ENCODE assay signal across 1 cellular context in the genomic region with DNA sequence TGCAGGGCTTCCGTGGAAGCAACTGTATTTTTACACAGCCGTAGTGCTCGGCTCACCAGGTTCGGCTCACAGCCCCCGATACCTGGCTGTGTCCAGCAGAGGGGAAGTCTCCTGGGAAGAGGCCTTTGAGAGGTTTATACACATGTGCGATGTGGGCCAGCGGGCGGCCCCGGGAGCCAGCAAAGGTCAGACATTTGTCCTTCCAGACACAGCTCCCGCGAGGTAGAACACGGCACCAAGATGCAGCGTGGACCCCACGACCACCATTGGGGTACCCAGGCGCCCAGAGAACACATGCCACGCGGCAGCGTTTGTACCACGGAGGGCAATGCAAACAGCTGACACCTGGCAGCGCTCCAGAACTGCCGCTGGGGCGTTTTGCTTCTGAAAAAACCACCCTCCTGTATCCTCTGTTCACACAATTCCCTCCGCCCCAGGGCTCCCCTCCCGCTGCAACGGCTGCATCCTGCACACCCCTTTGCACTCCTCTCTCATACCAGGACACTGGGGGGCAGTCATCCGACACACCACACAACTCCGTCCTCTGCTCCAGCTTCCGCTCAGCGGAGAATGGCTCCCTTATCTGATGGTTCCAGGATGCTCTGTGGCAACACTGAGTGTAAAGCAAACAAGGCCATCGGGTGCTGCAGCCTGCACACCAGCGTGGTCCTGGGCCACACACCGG.
TF ChIP-seq lines count a peak whose summit lies in the region.

No MANE protein-coding gene starts in this region.

TF ChIP-seq in HepG2, 621 proteins besides CTCF, POLR2A, EP300 and RAD21 (continued from another document and continues in another):
- TF ChIP-seq, protein P1, sequence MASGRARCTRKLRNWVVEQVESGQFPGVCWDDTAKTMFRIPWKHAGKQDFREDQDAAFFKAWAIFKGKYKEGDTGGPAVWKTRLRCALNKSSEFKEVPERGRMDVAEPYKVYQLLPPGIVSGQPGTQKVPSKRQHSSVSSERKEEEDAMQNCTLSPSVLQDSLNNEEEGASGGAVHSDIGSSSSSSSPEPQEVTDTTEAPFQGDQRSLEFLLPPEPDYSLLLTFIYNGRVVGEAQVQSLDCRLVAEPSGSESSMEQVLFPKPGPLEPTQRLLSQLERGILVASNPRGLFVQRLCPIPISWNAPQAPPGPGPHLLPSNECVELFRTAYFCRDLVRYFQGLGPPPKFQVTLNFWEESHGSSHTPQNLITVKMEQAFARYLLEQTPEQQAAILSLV (CRISPR knock-in tag; IDR thresholded peaks at IDR 0.05; ENCODE audit: borderline replicate concordance), result 0 out of 2 replicates have a peak, but pooled peaks have one; percentile 82
- peak; percentile 79; the same call in 1 of the 2 replicates for TF ChIP-seq ZBTB39 (CRISPR knock-in tag; IDR thresholded peaks at IDR 0.05)
- TF ChIP-seq, protein P2, sequence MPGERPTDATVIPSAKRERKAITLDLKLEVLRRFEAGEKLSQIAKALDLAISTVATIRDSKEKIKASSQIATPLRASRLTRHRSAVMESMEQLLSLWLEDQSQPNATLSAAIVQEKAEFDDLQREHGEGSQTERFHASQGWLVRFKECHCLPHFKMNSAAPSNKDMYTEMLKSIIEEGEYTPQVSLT (CRISPR knock-in tag; IDR thresholded peaks at IDR 0.05; ENCODE audit: borderline replicate concordance, low read depth), result no peak
- peak; percentile 74 for TF ChIP-seq YEATS4 (CRISPR knock-in tag; IDR thresholded peaks at IDR 0.05; ENCODE audit: borderline replicate concordance)
- TF ChIP-seq ELK4 (CRISPR knock-in tag; IDR thresholded peaks at IDR 0.05; ENCODE audit: borderline replicate concordance), result no peak
- peak; percentile 32; the same call in 1 of the 2 replicates for TF ChIP-seq TCF7 (IDR thresholded peaks at IDR 0.05; ENCODE audit: low read depth)
- TF ChIP-seq MZF1 (CRISPR knock-in tag; IDR thresholded peaks at IDR 0.05; ENCODE audit: borderline replicate concordance), result no peak; the same call in 1 of the 2 replicates
- TF ChIP-seq ZNF563 (CRISPR knock-in tag; IDR thresholded peaks at IDR 0.05), result no peak; the same call in 1 of the 2 replicates
- TF ChIP-seq, protein P3, sequence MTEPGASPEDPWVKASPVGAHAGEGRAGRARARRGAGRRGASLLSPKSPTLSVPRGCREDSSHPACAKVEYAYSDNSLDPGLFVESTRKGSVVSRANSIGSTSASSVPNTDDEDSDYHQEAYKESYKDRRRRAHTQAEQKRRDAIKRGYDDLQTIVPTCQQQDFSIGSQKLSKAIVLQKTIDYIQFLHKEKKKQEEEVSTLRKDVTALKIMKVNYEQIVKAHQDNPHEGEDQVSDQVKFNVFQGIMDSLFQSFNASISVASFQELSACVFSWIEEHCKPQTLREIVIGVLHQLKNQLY (CRISPR knock-in tag; IDR thresholded peaks at IDR 0.05), result peak; percentile 79
- peak; percentile 71; the same call in 1 of the 2 replicates for TF ChIP-seq KDM6A (CRISPR knock-in tag; IDR thresholded peaks at IDR 0.05; ENCODE audit: low read depth)
- no peak for TF ChIP-seq CERS6 (CRISPR knock-in tag; IDR thresholded peaks at IDR 0.05)
- peak; percentile 72 for TF ChIP-seq MIER2 (CRISPR knock-in tag; IDR thresholded peaks at IDR 0.05)
- no peak for TF ChIP-seq ZNF432 (CRISPR knock-in tag; IDR thresholded peaks at IDR 0.05; ENCODE audit: borderline replicate concordance)
- peak; percentile 99 for TF ChIP-seq MED1 (CRISPR knock-in tag; IDR thresholded peaks at IDR 0.05)
- TF ChIP-seq ZNF841 (CRISPR knock-in tag; IDR thresholded peaks at IDR 0.05; ENCODE audit: borderline replicate concordance), result no peak
- TF ChIP-seq ZNF431 (CRISPR knock-in tag; IDR thresholded peaks at IDR 0.05; ENCODE audit: borderline replicate concordance, low read depth), result no peak; the same call in 1 of the 2 replicates
- TF ChIP-seq ZNF136 (CRISPR knock-in tag; IDR thresholded peaks at IDR 0.05; ENCODE audit: low read depth), result no peak
- no peak for TF ChIP-seq ZNF776 (CRISPR knock-in tag; IDR thresholded peaks at IDR 0.05)
- no peak for TF ChIP-seq NR2F2 (IDR thresholded peaks at IDR 0.05; ENCODE audit: borderline replicate concordance, low read depth)
- no peak for TF ChIP-seq ADNP (CRISPR knock-in tag; IDR thresholded peaks at IDR 0.05)
- no peak for TF ChIP-seq SUZ12 (IDR thresholded peaks at IDR 0.05; ENCODE audit: low read depth, low read length)
- TF ChIP-seq, protein P4, sequence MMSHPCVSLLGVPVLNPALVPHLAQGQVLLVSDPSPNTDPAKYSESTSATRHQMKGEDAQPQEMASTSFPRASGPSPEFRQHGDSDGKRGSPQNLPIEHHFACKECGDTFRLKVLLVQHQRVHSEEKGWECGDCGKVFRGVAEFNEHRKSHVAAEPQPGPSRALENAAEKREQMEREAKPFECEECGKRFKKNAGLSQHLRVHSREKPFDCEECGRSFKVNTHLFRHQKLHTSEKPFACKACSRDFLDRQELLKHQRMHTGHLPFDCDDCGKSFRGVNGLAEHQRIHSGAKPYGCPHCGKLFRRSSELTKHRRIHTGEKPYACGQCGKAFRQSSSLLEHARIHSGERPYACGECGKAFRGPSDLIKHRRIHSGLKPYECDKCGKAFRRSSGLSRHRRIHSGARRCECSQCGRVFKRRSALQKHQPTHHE (CRISPR knock-in tag; IDR thresholded peaks at IDR 0.05; ENCODE audit: borderline replicate concordance), result no peak
- peak; percentile 77 for TF ChIP-seq ATF7-NPFF (CRISPR knock-in tag; IDR thresholded peaks at IDR 0.05; ENCODE audit: low read depth)
- TF ChIP-seq MXD4 (CRISPR knock-in tag; IDR thresholded peaks at IDR 0.05), result no peak; the same call in 1 of the 2 replicates
- no peak; the same call in 1 of the 2 replicates for TF ChIP-seq ZNF550 (CRISPR knock-in tag; IDR thresholded peaks at IDR 0.05; ENCODE audit: borderline replicate concordance)
- no peak for TF ChIP-seq ZNF44 (CRISPR knock-in tag; IDR thresholded peaks at IDR 0.05)
- no peak for TF ChIP-seq FLYWCH1 (CRISPR knock-in tag; IDR thresholded peaks at IDR 0.05)
- no peak for TF ChIP-seq PLRG1 (conservative IDR thresholded peaks at IDR 0.05)
- TF ChIP-seq ZSCAN9 (CRISPR knock-in tag; IDR thresholded peaks at IDR 0.05; ENCODE audit: borderline replicate concordance), result peak; percentile 73; the same call in 1 of the 2 replicates
- TF ChIP-seq, protein P5, sequence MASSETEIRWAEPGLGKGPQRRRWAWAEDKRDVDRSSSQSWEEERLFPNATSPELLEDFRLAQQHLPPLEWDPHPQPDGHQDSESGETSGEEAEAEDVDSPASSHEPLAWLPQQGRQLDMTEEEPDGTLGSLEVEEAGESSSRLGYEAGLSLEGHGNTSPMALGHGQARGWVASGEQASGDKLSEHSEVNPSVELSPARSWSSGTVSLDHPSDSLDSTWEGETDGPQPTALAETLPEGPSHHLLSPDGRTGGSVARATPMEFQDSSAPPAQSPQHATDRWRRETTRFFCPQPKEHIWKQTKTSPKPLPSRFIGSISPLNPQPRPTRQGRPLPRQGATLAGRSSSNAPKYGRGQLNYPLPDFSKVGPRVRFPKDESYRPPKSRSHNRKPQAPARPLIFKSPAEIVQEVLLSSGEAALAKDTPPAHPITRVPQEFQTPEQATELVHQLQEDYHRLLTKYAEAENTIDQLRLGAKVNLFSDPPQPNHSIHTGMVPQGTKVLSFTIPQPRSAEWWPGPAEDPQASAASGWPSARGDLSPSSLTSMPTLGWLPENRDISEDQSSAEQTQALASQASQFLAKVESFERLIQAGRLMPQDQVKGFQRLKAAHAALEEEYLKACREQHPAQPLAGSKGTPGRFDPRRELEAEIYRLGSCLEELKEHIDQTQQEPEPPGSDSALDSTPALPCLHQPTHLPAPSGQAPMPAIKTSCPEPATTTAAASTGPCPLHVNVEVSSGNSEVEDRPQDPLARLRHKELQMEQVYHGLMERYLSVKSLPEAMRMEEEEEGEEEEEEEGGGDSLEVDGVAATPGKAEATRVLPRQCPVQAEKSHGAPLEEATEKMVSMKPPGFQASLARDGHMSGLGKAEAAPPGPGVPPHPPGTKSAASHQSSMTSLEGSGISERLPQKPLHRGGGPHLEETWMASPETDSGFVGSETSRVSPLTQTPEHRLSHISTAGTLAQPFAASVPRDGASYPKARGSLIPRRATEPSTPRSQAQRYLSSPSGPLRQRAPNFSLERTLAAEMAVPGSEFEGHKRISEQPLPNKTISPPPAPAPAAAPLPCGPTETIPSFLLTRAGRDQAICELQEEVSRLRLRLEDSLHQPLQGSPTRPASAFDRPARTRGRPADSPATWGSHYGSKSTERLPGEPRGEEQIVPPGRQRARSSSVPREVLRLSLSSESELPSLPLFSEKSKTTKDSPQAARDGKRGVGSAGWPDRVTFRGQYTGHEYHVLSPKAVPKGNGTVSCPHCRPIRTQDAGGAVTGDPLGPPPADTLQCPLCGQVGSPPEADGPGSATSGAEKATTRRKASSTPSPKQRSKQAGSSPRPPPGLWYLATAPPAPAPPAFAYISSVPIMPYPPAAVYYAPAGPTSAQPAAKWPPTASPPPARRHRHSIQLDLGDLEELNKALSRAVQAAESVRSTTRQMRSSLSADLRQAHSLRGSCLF (CRISPR knock-in tag; IDR thresholded peaks at IDR 0.05; ENCODE audit: borderline replicate concordance), result no peak
- no peak for TF ChIP-seq CENPX (CRISPR knock-in tag; IDR thresholded peaks at IDR 0.05)
- no peak; the same call in 1 of the 2 replicates for TF ChIP-seq ZFP90 (CRISPR knock-in tag; IDR thresholded peaks at IDR 0.05; ENCODE audit: borderline replicate concordance)
- peak; percentile 47; the same call in 1 of the 2 replicates for TF ChIP-seq DNMT3B (CRISPR knock-in tag; conservative IDR thresholded peaks at IDR 0.05)
- TF ChIP-seq KLF16 (CRISPR knock-in tag; IDR thresholded peaks at IDR 0.05), result peak in 1 of 2 experiments; percentile 93; a peak in 2 of 4 replicates
- no peak for TF ChIP-seq NFE2L2 (IDR thresholded peaks at IDR 0.05; ENCODE audit: low read length)
- peak; percentile 96 for TF ChIP-seq HOMEZ (CRISPR knock-in tag; IDR thresholded peaks at IDR 0.05; ENCODE audit: low read depth)
- no peak for TF ChIP-seq ZSCAN12 (CRISPR knock-in tag; IDR thresholded peaks at IDR 0.05)
- peak; percentile 51; the same call in 1 of the 2 replicates for TF ChIP-seq BRF2 (CRISPR knock-in tag; IDR thresholded peaks at IDR 0.05)
- TF ChIP-seq NR2C2 (CRISPR knock-in tag; IDR thresholded peaks at IDR 0.05; ENCODE audit: borderline replicate concordance), result no peak; the same call in none of the 2 replicates
- TF ChIP-seq ZSCAN22 (CRISPR knock-in tag; IDR thresholded peaks at IDR 0.05), result 0 out of 2 replicates have a peak, but pooled peaks have one; percentile 31
- 0 out of 2 replicates have a peak, but pooled peaks have one; percentile 21 for TF ChIP-seq ZNF264 (CRISPR knock-in tag; IDR thresholded peaks at IDR 0.05)
- TF ChIP-seq PHF8 (CRISPR knock-in tag; IDR thresholded peaks at IDR 0.05), result peak; percentile 74
- peak; percentile 72 for TF ChIP-seq ZNF543 (CRISPR knock-in tag; IDR thresholded peaks at IDR 0.05)
- no peak for TF ChIP-seq AGO2 (optimal IDR thresholded peaks at IDR 0.05; ENCODE audit: low read depth, low read length)
- TF ChIP-seq HNRNPH1 (optimal IDR thresholded peaks at IDR 0.05; ENCODE audit: low read depth, low read length), result no peak
- TF ChIP-seq ZSCAN30 (CRISPR knock-in tag; IDR thresholded peaks at IDR 0.05), result peak; percentile 60; the same call in 1 of the 2 replicates
- TF ChIP-seq ZNF775 (CRISPR knock-in tag; IDR thresholded peaks at IDR 0.05; ENCODE audit: borderline replicate concordance), result no peak; the same call in 1 of the 2 replicates
- TF ChIP-seq GATAD2A (CRISPR knock-in tag; IDR thresholded peaks at IDR 0.05), result peak; percentile 94
- TF ChIP-seq TOPORS (CRISPR knock-in tag; IDR thresholded peaks at IDR 0.05), result peak; percentile 75; the same call in 1 of the 2 replicates
